In genomic region chr1:58839871-58840835, GRCh38 we compare ENCODE assay signal across 23 cellular contexts. TPM values are rescaled to one million over a fixed set of nuclear protein-coding genes. Genes with fewer than 3 reads are reported as not detected.
DNase-seq lines count a peak whose midpoint lies in the region; ATAC-seq and TF ChIP-seq lines count a peak whose summit lies in the region.
"Had no signal": no experiment of that assay in that cellular context is flagged by ENCODE, and none has a peak within 500 bp of the region (broad histone marks: within the 10 kb centered on the region; RNA-seq: fewer than 3 reads in every experiment).

No MANE protein-coding gene starts in this region.

- H3K4me2 ChIP-seq in osteoblast (ENCODE audit: insufficient read depth, low read length): no peak overlapping the region

- ATAC-seq in HG03457 (IDR thresholded peaks at IDR 0.05; ENCODE audit: unreplicated experiment): no peak
- ATAC-seq: gastroesophageal sphincter, HCT116, sciatic nerve had no signal

- H4K20me1 ChIP-seq in osteoblast (ENCODE audit: insufficient read depth, low read length): no peaks in the 10 kb centered on the region

- intact Hi-C loops in colonic mucosa (cut with DNase I): no loop called here

- H3K27ac ChIP-seq in osteoblast (ENCODE audit: low read depth, low read length): no peak overlapping the region
- H3K27ac ChIP-seq in colonic mucosa: no peak overlapping the region
- H3K27ac ChIP-seq: gastroesophageal sphincter, left ventricle myocardium inferior, SJSA1 had no signal

- H3K79me2 ChIP-seq in osteoblast (ENCODE audit: insufficient read depth, low read length): no peaks in the 10 kb centered on the region

- no peak overlapping the region for H3K4me3 ChIP-seq in MG63
- no peak overlapping the region for H3K4me3 ChIP-seq in epithelial cell of esophagus (ENCODE audit: low read length)
- no peak overlapping the region for H3K4me3 ChIP-seq in osteoblast (ENCODE audit: insufficient read depth, low read length)
- H3K4me3 ChIP-seq in colonic mucosa: no peak overlapping the region
- H3K4me3 ChIP-seq: gastroesophageal sphincter, left ventricle myocardium inferior, SJSA1 had no signal

- H2AFZ ChIP-seq in osteoblast (ENCODE audit: low read length): peak overlapping the region; percentile 72

- H3K27me3 ChIP-seq in MG63: no peaks in the 10 kb centered on the region
- no peaks in the 10 kb centered on the region for H3K27me3 ChIP-seq in osteoblast (ENCODE audit: insufficient read depth, low read length)
- H3K27me3 ChIP-seq in colonic mucosa: no peaks in the 10 kb centered on the region
- H3K27me3 ChIP-seq: gastroesophageal sphincter, SJSA1 had no signal

- peaks cover 7% of the 10 kb centered on the region for H3K4me1 ChIP-seq in osteoblast (ENCODE audit: insufficient read depth, low read length)
- H3K4me1 ChIP-seq in colonic mucosa: no peaks in the 10 kb centered on the region
- H3K4me1 ChIP-seq: gastroesophageal sphincter had no signal

- DNase-seq in EL (peak; percentile 80), MG63 (peak; percentile 38), epithelial cell of esophagus (ENCODE audit: low read depth) (peak; percentile 54), osteoblast (ENCODE audit: insufficient read length, low spot score, missing footprints) (no peak), colonic mucosa (no peak), dermis blood vessel endothelial cell (no peak)
- DNase-seq in activated CD4-positive, alpha-beta T cell treated with anti-CD3 and anti-CD28 coated beads for 1 hour: no peak
- DNase-seq: activated CD4-positive, alpha-beta T cell treated with anti-CD3 and anti-CD28 coated beads for 4 hours; activated effector memory CD4-positive, alpha-beta T cell treated with Interleukin-2 at 50 U/mL for 16 hours; AML-193; amygdala; Calu3; left ventricle myocardium inferior; MV-4-11; NCI-H2029 treated with DMSO at 0.1 percent for 48 hours; NCI-H510A; occipital lobe; T1000 had no signal

- no peak overlapping the region for H3K9ac ChIP-seq in colonic mucosa (ENCODE audit: low read depth in 2 of 2, low read length in 2 of 2)

- TF ChIP-seq CTCF in epithelial cell of esophagus (IDR thresholded peaks at IDR 0.05; ENCODE audit: insufficient read depth, low read depth, low read length, missing control alignments) (no peak), osteoblast (IDR thresholded peaks at IDR 0.05; ENCODE audit: extremely low read depth, low read depth, low read length) (no peak), colonic mucosa (IDR thresholded peaks at IDR 0.05) (no peak)

- H3K9me3 ChIP-seq in MG63 (no peaks in the 10 kb centered on the region), osteoblast (ENCODE audit: low read depth, low read length) (no peaks in the 10 kb centered on the region), colonic mucosa (no peaks in the 10 kb centered on the region)
- H3K9me3 ChIP-seq: gastroesophageal sphincter, left ventricle myocardium inferior, SJSA1 had no signal

- H3K36me3 ChIP-seq in MG63 (no peaks in the 10 kb centered on the region), osteoblast (ENCODE audit: insufficient read depth, low read length) (no peaks in the 10 kb centered on the region), colonic mucosa (no peaks in the 10 kb centered on the region)
- H3K36me3 ChIP-seq: gastroesophageal sphincter, left ventricle myocardium inferior, SJSA1 had no signal

RNA-seq across cellular contexts. Expression of gene JUN, which starts 56.3 kb away (rescaled TPM):
- 104 and 126 TPM in 2 replicates for total RNA-seq in MG63 (2014; rRNA removed; shearing (Covaris generic); ENCODE audit: low replicate concordance)
- total RNA-seq in osteoblast (46.9 and 48.9 TPM in 2 replicates), colonic mucosa (100 to 1,000 TPM in 1 of 2 donors, 10 to 100 TPM in 1; 94.1 to 137 TPM), dermis blood vessel endothelial cell (73.5 and 159 TPM in 2 replicates)

Comparison
In these comparisons a context has a peak if more than half of its experiments do, and no peak if none do; other contexts are left out.
1. DNase-seq: peak in EL (single experiment), MG63 (single experiment) and epithelial cell of esophagus (single experiment); none in osteoblast (single experiment), colonic mucosa (single experiment), dermis blood vessel endothelial cell (single experiment) and activated CD4-positive, alpha-beta T cell treated with anti-CD3 and anti-CD28 coated beads for 1 hour (single experiment).